Comparison of ENCODE assay signal across 13 cellular contexts in genomic region chr14:70357557-70357956, GRCh38. TPM values are rescaled to one million over a fixed set of nuclear protein-coding genes. Genes with fewer than 3 reads are reported as not detected.
DNase-seq lines count a peak whose midpoint lies in the region; ATAC-seq and TF ChIP-seq lines count a peak whose summit lies in the region.
"Had no signal": no experiment of that assay in that cellular context is flagged by ENCODE, and none has a peak within 500 bp of the region (broad histone marks: within the 10 kb centered on the region; RNA-seq: fewer than 3 reads in every experiment).

No MANE protein-coding gene starts in this region.

- no peaks in the 10 kb centered on the region for H3K9me3 Mint-ChIP-seq in CD8-positive, alpha-beta memory T cell
- no peaks in the 10 kb centered on the region for H3K9me3 Mint-ChIP-seq in activated CD8-positive, alpha-beta T cell treated with anti-CD3 and anti-CD28 coated beads for 36 hours
- H3K9me3 Mint-ChIP-seq in mesothelial cell of epicardium = no peaks in the 10 kb centered on the region

- H3K27ac ChIP-seq in ACC112 (ENCODE audit: low read depth, low read length) = no peak overlapping the region
- no peak overlapping the region for H3K27ac ChIP-seq in CD8-positive, alpha-beta memory T cell (ENCODE audit: low read depth, low read length)
- H3K27ac ChIP-seq: C4-2B had no signal

- H2AFZ ChIP-seq in ACC112 (ENCODE audit: low read length, unreplicated experiment) = no peak overlapping the region

- H3K27ac Mint-ChIP-seq in CD8-positive, alpha-beta memory T cell = no peak overlapping the region
- no peak overlapping the region for H3K27ac Mint-ChIP-seq in activated CD8-positive, alpha-beta T cell treated with anti-CD3 and anti-CD28 coated beads for 36 hours
- H3K27ac Mint-ChIP-seq in mesothelial cell of epicardium = no peak overlapping the region

- peaks cover 0 to 2% of the 10 kb centered on the region in 2 donors for H3K27me3 Mint-ChIP-seq in CD8-positive, alpha-beta memory T cell
- H3K27me3 Mint-ChIP-seq in activated CD8-positive, alpha-beta T cell treated with anti-CD3 and anti-CD28 coated beads for 36 hours = no peaks in the 10 kb centered on the region
- H3K27me3 Mint-ChIP-seq in mesothelial cell of epicardium (ENCODE audit: low read depth) = peaks cover 9% of the 10 kb centered on the region

- TF ChIP-seq CTCF in activated CD8-positive, alpha-beta T cell treated with anti-CD3 and anti-CD28 coated beads for 36 hours (IDR thresholded peaks at IDR 0.05) = no peak
- TF ChIP-seq CTCF in mesothelial cell of epicardium (IDR thresholded peaks at IDR 0.05; ENCODE audit: unreplicated experiment) = no peak

- ATAC-seq in activated CD8-positive, alpha-beta T cell treated with anti-CD3 and anti-CD28 coated beads for 36 hours = no peak
- ATAC-seq in GM18868 (IDR thresholded peaks at IDR 0.05; ENCODE audit: unreplicated experiment) = no peak
- ATAC-seq: mucosa of descending colon had no signal

- no peaks in the 10 kb centered on the region for H3K27me3 ChIP-seq in ACC112 (ENCODE audit: insufficient read depth, low read length)
- H3K27me3 ChIP-seq in CD8-positive, alpha-beta memory T cell (ENCODE audit: insufficient read depth, low read length, poor library complexity, severe bottlenecking) = no peaks in the 10 kb centered on the region

- no peaks in the 10 kb centered on the region for H3K9me3 ChIP-seq in CD8-positive, alpha-beta memory T cell (ENCODE audit: low read length)
- H3K9me3 ChIP-seq: mucosa of descending colon had no signal

- POLR2A ChIA-PET in CD8-positive, alpha-beta memory T cell (lab: Charles Lee) = no interaction called here
- POLR2A ChIA-PET in activated CD8-positive, alpha-beta T cell treated with anti-CD3 and anti-CD28 coated beads for 36 hours (lab: Charles Lee) = no interaction called here

- CTCF ChIA-PET in CD8-positive, alpha-beta memory T cell (lab: Charles Lee) = no interaction called here
- CTCF ChIA-PET in activated CD8-positive, alpha-beta T cell treated with anti-CD3 and anti-CD28 coated beads for 36 hours (lab: Charles Lee) = interaction anchor here (1.3 kb wide), 1 partner anchor 65 kb away, joined by 5 read pairs; no protein-coding TSS in a partner anchor

- peaks cover 55% of the 10 kb centered on the region for H3K79me2 ChIP-seq in ACC112 (ENCODE audit: control insufficient read depth, insufficient read depth, low read length, unreplicated experiment)

- H3K36me3 Mint-ChIP-seq in CD8-positive, alpha-beta memory T cell = peaks cover 0 to 23% (median 6%) of the 10 kb centered on the region in 3 donors
- H3K36me3 Mint-ChIP-seq in activated CD8-positive, alpha-beta T cell treated with anti-CD3 and anti-CD28 coated beads for 36 hours (ENCODE audit: low read depth) = peaks cover 24% of the 10 kb centered on the region
- H3K36me3 Mint-ChIP-seq in mesothelial cell of epicardium = peaks cover 4% of the 10 kb centered on the region

- intact Hi-C loops in activated CD8-positive, alpha-beta T cell treated with anti-CD3 and anti-CD28 coated beads for 36 hours (cut with micrococcal nuclease) = no loop called here
- intact Hi-C loops in cardiac septum (cut with DNase I) = no loop called here

- peak overlapping the region; percentile 51 to 100 (median 84) for H3K4me3 Mint-ChIP-seq in CD8-positive, alpha-beta memory T cell
- H3K4me3 Mint-ChIP-seq in activated CD8-positive, alpha-beta T cell treated with anti-CD3 and anti-CD28 coated beads for 36 hours = peak overlapping the region; percentile 98
- peak overlapping the region; percentile 62 for H3K4me3 Mint-ChIP-seq in mesothelial cell of epicardium

- peak overlapping the region; percentile 55 for H3K4me3 ChIP-seq in ACC112 (ENCODE audit: low read depth, low read length)
- no peak overlapping the region for H3K4me3 ChIP-seq in CD8-positive, alpha-beta memory T cell (ENCODE audit: low read length)
- H3K4me3 ChIP-seq: mucosa of descending colon had no signal

- H3K36me3 ChIP-seq in ACC112 (ENCODE audit: insufficient read depth, low read length) = no peaks in the 10 kb centered on the region
- H3K36me3 ChIP-seq in CD8-positive, alpha-beta memory T cell (ENCODE audit: insufficient read depth, low read length) = no peaks in the 10 kb centered on the region

- peaks cover 49 to 59% (median 55%) of the 10 kb centered on the region in 3 donors for H3K4me1 Mint-ChIP-seq in CD8-positive, alpha-beta memory T cell
- peaks cover 44% of the 10 kb centered on the region for H3K4me1 Mint-ChIP-seq in activated CD8-positive, alpha-beta T cell treated with anti-CD3 and anti-CD28 coated beads for 36 hours (ENCODE audit: low read depth)
- peaks cover 14% of the 10 kb centered on the region for H3K4me1 Mint-ChIP-seq in mesothelial cell of epicardium

- H3K4me1 ChIP-seq in ACC112 (ENCODE audit: control insufficient read depth, insufficient read depth, low read length, unreplicated experiment) = peaks cover 15% of the 10 kb centered on the region
- peaks cover 46% of the 10 kb centered on the region for H3K4me1 ChIP-seq in CD8-positive, alpha-beta memory T cell (ENCODE audit: insufficient read depth, low read length)

- DNase-seq in CD8-positive, alpha-beta memory T cell = no peak
- no peak for DNase-seq in activated CD8-positive, alpha-beta T cell treated with anti-CD3 and anti-CD28 coated beads for 36 hours
- DNase-seq in mesothelial cell of epicardium (ENCODE audit: low spot score in 2 of 2, unreplicated experiment in 2 of 2) = no peak
- DNase-seq in cardiac septum (ENCODE audit: low spot score) = no peak
- DNase-seq in DMS79 (lab: John Stamatoyannopoulos, UW) = no peak
- no peak for DNase-seq in KG1 (lab: John Stamatoyannopoulos, UW)
- DNase-seq: effector CD8-positive, alpha-beta T cell; mucosa of descending colon; NCI-H1930; stimulated activated CD4-positive, alpha-beta T cell treated with anti-CD3 and anti-CD28 coated beads, Interleukin-2, amount 100 ng/mL, for 24 hours had no signal

RNA-seq across cellular contexts. Expression of gene COX16, which starts 1.9 kb away (rescaled TPM):
- total RNA-seq in CD8-positive, alpha-beta memory T cell = 10 to 100 TPM; 88.5 to 90.0 TPM
- polyA plus RNA-seq in CD8-positive, alpha-beta memory T cell = 60.0 TPM
- total RNA-seq in activated CD8-positive, alpha-beta T cell treated with anti-CD3 and anti-CD28 coated beads for 36 hours = 10 to 100 TPM; 51.4 to 54.3 TPM
- total RNA-seq in mesothelial cell of epicardium (30.9 to 40.0 TPM (median 34.6 TPM) in 3 replicates), cardiac septum (28.4 TPM)

RNA-seq across cellular contexts. Expression of gene SYNJ2BP, which starts 59.3 kb away (rescaled TPM):
- 1 to 10 TPM; 5.2 to 7.2 TPM for total RNA-seq in CD8-positive, alpha-beta memory T cell
- 13.9 TPM for polyA plus RNA-seq in CD8-positive, alpha-beta memory T cell
- total RNA-seq in activated CD8-positive, alpha-beta T cell treated with anti-CD3 and anti-CD28 coated beads for 36 hours = 1 to 10 TPM; 8.0 TPM
- total RNA-seq in mesothelial cell of epicardium = 29.9 to 31.0 TPM (median 30.4 TPM) in 3 replicates
- 48.6 TPM for total RNA-seq in cardiac septum
